10 cellular contexts compared by ENCODE assay signal in genomic region chr17:81403040-81403467, GRCh38. TPM values are rescaled to one million over a fixed set of nuclear protein-coding genes. Genes with fewer than 3 reads are reported as not detected.
DNase-seq lines count a peak whose midpoint lies in the region; ATAC-seq and TF ChIP-seq lines count a peak whose summit lies in the region.
"Had no signal": no experiment of that assay in that cellular context is flagged by ENCODE, and none has a peak within 500 bp of the region (broad histone marks: within the 10 kb centered on the region; RNA-seq: fewer than 3 reads in every experiment).

No MANE protein-coding gene starts in this region.

- 60 to 65% methylated on average over 8 of the region's 8 CpGs for WGBS in esophagus, 2 donors
- no CpG with 5 or more reads among the region's 8 CpGs for WGBS in neuronal stem cell (ENCODE audit: extremely low coverage in 2 of 2, insufficient read length in 2 of 2, insufficient replicate concordance in 1 of 2), 2 donors

- H3K4me3 ChIP-seq in right atrium auricular region (peak overlapping the region in 1 of 2 donors; percentile 18), esophagus (ENCODE audit: low read depth in 1 of 2, low read length in 2 of 2) (no peak overlapping the region), neuronal stem cell (ENCODE audit: low read length in 2 of 2) (no peak overlapping the region)

- H3K27ac ChIP-seq in right atrium auricular region (peak overlapping the region; percentile 95 to 98), esophagus (ENCODE audit: low read depth in 2 of 2, low read length in 1 of 2) (peak overlapping the region; percentile 55 to 81), neuronal stem cell (replicated peaks; ENCODE audit: low read length) (no peak overlapping the region), substantia nigra (ENCODE audit: low read depth, low read length, poor library complexity, severe bottlenecking) (no peak overlapping the region)

- H3K4ac ChIP-seq in neuronal stem cell (ENCODE audit: low read length) = no peak overlapping the region

- no peaks in the 10 kb centered on the region for H3K27me3 ChIP-seq in right atrium auricular region
- H3K27me3 ChIP-seq in esophagus (ENCODE audit: control insufficient read depth in 1 of 2, insufficient read depth in 2 of 2, low read length in 2 of 2) = no peaks in the 10 kb centered on the region
- H3K27me3 ChIP-seq in neuronal stem cell (ENCODE audit: control insufficient read depth in 3 of 3, insufficient read depth in 3 of 3, low read depth in 1 of 3, low read length in 3 of 3) = peaks cover 0 to 4% (median 0%) of the 10 kb centered on the region in 3 experiments

- H2AFZ ChIP-seq in neuronal stem cell (ENCODE audit: low read length) = no peak overlapping the region

- no peak overlapping the region for H2BK15ac ChIP-seq in neuronal stem cell (ENCODE audit: low read length)

- peaks cover 28% of the 10 kb centered on the region for H3K79me1 ChIP-seq in neuronal stem cell (ENCODE audit: low read depth, low read length)

- peak overlapping the region; percentile 88 for H3K18ac ChIP-seq in neuronal stem cell (ENCODE audit: low read length)

- DNase-seq in right atrium auricular region (ENCODE audit: low spot score) = no peak
- DNase-seq in left ventricle myocardium superior = no peak
- no peak for DNase-seq in neuronal stem cell (ENCODE audit: low spot score)
- DNase-seq in dedifferentiated amniotic fluid mesenchymal stem cell (ENCODE audit: extremely low spot score) = no peak
- DNase-seq in substantia nigra (lab: John Stamatoyannopoulos, UW) = no peak
- DNase-seq in DMS 273 (lab: John Stamatoyannopoulos, UW; ENCODE audit: unreplicated experiment) = no peak
- DNase-seq in NCI-H2196 (lab: John Stamatoyannopoulos, UW; ENCODE audit: unreplicated experiment) = no peak
- DNase-seq: OCI-M1 had no signal

- H3K4me2 ChIP-seq in neuronal stem cell (ENCODE audit: insufficient read depth, low read length, poor library complexity, severe bottlenecking) = no peak overlapping the region

- H4K91ac ChIP-seq in neuronal stem cell (ENCODE audit: low read depth, low read length, poor library complexity) = no peak overlapping the region

- H3K9ac ChIP-seq in neuronal stem cell (ENCODE audit: low read depth, low read length, poor library complexity) = no peak overlapping the region

- H3K4me1 ChIP-seq in right atrium auricular region (peaks cover 6 to 77% of the 10 kb centered on the region in 2 donors), esophagus (ENCODE audit: control insufficient read depth in 2 of 2, insufficient read depth in 2 of 2, low read length in 1 of 2) (peaks cover 5 to 10% of the 10 kb centered on the region in 2 donors), neuronal stem cell (ENCODE audit: control insufficient read depth in 2 of 2, insufficient read depth in 1 of 2, low read depth in 1 of 2, low read length in 2 of 2) (peaks cover 39 to 41% of the 10 kb centered on the region in 2 donors)

- intact Hi-C loops in left ventricle myocardium superior (cut with micrococcal nuclease) = no loop called here

- TF ChIP-seq CTCF in right atrium auricular region (IDR thresholded peaks at IDR 0.05) = no peak

- no peak overlapping the region for H2BK5ac ChIP-seq in neuronal stem cell (ENCODE audit: low read length)

- H2BK120ac ChIP-seq in neuronal stem cell (ENCODE audit: low read depth, low read length) = peak overlapping the region; percentile 97

- H3K36me3 ChIP-seq in right atrium auricular region (no peaks in the 10 kb centered on the region), esophagus (ENCODE audit: control insufficient read depth in 2 of 2, insufficient read depth in 2 of 2, low read length in 1 of 2) (no peaks in the 10 kb centered on the region), neuronal stem cell (replicated peaks in 1 of 2; ENCODE audit: control insufficient read depth in 2 of 2, insufficient read depth in 2 of 2, low read length in 2 of 2) (peaks cover 6 to 26% of the 10 kb centered on the region in 2 donors)

- ATAC-seq in left ventricle myocardium superior = no peak
- ATAC-seq: activated CD4-positive, CD25-positive, alpha-beta regulatory T cell treated with anti-CD3 and anti-CD28 coated beads, Interleukin-2, amount 50 U/mL, for 24 hours had no signal

- no peak overlapping the region for H2BK12ac ChIP-seq in neuronal stem cell (ENCODE audit: low read length)

- H2AK5ac ChIP-seq in neuronal stem cell (ENCODE audit: low read depth, low read length) = no peak overlapping the region

- no peak overlapping the region for H4K8ac ChIP-seq in neuronal stem cell (ENCODE audit: low read depth, low read length)

- H3K14ac ChIP-seq in neuronal stem cell (ENCODE audit: low read length) = no peak overlapping the region

- H3K23ac ChIP-seq in neuronal stem cell (ENCODE audit: low read depth, low read length, poor library complexity) = no peak overlapping the region

- no peaks in the 10 kb centered on the region for H3K9me3 ChIP-seq in right atrium auricular region
- H3K9me3 ChIP-seq in esophagus (ENCODE audit: control insufficient read depth in 2 of 2, insufficient read depth in 1 of 2, low read depth in 1 of 2, low read length in 1 of 2) = no peaks in the 10 kb centered on the region
- no peaks in the 10 kb centered on the region for H3K9me3 ChIP-seq in neuronal stem cell (replicated peaks in 1 of 2; ENCODE audit: control insufficient read depth in 2 of 2, insufficient read depth in 1 of 2, low read depth in 1 of 2, low read length in 2 of 2)

RNA-seq across cellular contexts. Expression of gene BAHCC1, which starts 7.8 kb away (rescaled TPM):
- 10 to 100 TPM in 1 of 2 donors, 1 to 10 TPM in 1; 5.8 to 12.7 TPM for total RNA-seq in right atrium auricular region
- total RNA-seq in left ventricle myocardium superior = 8.6 TPM
- polyA plus RNA-seq in esophagus = 1 to 10 TPM; 3.0 to 9.1 TPM
- 15.9 TPM for polyA plus RNA-seq in neuronal stem cell (2013, experiment 1 of 2)
- polyA plus RNA-seq in neuronal stem cell (2013, experiment 2 of 2) = 17.5 TPM

Comparison
In these comparisons a context has a peak if more than half of its experiments do, and no peak if none do; other contexts are left out.
1. H3K27ac ChIP-seq: peak in right atrium auricular region (2 of 2) and esophagus (2 of 2); none in neuronal stem cell (single experiment) and substantia nigra (single experiment).